1 cellular context compared by ENCODE assay signal in genomic region chr3:46996689-46997452, GRCh38.
TF ChIP-seq lines count a peak whose summit lies in the region.

No MANE protein-coding gene starts in this region.

TF ChIP-seq in SK-N-SH, 30 proteins besides CTCF, POLR2A, EP300 and RAD21 (continued from another document):
- no peak for TF ChIP-seq PBX3 (IDR thresholded peaks at IDR 0.05)
- no peak for TF ChIP-seq MXI1 (IDR thresholded peaks at IDR 0.05; ENCODE audit: low read depth, low read length)
- TF ChIP-seq, protein P1, sequence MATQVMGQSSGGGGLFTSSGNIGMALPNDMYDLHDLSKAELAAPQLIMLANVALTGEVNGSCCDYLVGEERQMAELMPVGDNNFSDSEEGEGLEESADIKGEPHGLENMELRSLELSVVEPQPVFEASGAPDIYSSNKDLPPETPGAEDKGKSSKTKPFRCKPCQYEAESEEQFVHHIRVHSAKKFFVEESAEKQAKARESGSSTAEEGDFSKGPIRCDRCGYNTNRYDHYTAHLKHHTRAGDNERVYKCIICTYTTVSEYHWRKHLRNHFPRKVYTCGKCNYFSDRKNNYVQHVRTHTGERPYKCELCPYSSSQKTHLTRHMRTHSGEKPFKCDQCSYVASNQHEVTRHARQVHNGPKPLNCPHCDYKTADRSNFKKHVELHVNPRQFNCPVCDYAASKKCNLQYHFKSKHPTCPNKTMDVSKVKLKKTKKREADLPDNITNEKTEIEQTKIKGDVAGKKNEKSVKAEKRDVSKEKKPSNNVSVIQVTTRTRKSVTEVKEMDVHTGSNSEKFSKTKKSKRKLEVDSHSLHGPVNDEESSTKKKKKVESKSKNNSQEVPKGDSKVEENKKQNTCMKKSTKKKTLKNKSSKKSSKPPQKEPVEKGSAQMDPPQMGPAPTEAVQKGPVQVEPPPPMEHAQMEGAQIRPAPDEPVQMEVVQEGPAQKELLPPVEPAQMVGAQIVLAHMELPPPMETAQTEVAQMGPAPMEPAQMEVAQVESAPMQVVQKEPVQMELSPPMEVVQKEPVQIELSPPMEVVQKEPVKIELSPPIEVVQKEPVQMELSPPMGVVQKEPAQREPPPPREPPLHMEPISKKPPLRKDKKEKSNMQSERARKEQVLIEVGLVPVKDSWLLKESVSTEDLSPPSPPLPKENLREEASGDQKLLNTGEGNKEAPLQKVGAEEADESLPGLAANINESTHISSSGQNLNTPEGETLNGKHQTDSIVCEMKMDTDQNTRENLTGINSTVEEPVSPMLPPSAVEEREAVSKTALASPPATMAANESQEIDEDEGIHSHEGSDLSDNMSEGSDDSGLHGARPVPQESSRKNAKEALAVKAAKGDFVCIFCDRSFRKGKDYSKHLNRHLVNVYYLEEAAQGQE (IDR thresholded peaks at IDR 0.05; ENCODE audit: low read depth, low read length): no peak
- no peak for TF ChIP-seq ZBTB33 (IDR thresholded peaks at IDR 0.05; ENCODE audit: borderline replicate concordance, low read depth)
- TF ChIP-seq RCOR1 (IDR thresholded peaks at IDR 0.05; ENCODE audit: low read length): no peak
- TF ChIP-seq FOSL2 (IDR thresholded peaks at IDR 0.05; ENCODE audit: borderline replicate concordance, low read depth): no peak
- TF ChIP-seq TCF12 (IDR thresholded peaks at IDR 0.05): no peak
TF ChIP-seq in SK-N-SH: peak in this region for 0.
